In genomic region chr2:106363788-106364187, GRCh38 we compare ENCODE assay signal across 20 cellular contexts.
"Had no signal": no experiment of that assay in that cellular context is flagged by ENCODE, and none has a peak within 500 bp of the region (broad histone marks: within the 10 kb centered on the region; RNA-seq: fewer than 3 reads in every experiment).

No MANE protein-coding gene starts in this region.

- H3K4me3 Mint-ChIP-seq: activated naive CD8-positive, alpha-beta T cell treated with anti-CD3 and anti-CD28 coated beads, Interleukin-2, amount 10 ng/mL, durations not matched to agents 7 days and 5 days; mesothelial cell of epicardium; naive thymus-derived CD8-positive, alpha-beta T cell; neural progenitor cell; T-cell; T-helper 2 cell treated with Interferon-gamma antibody and Interleukin-4, amounts not matched to agents 5 μg/mL and 100 μg/mL, for 36 hours had no signal

- H3K9ac ChIP-seq: neural progenitor cell had no signal

- H3K4me3 ChIP-seq: left ventricle myocardium inferior, neural progenitor cell, stomach, uterus had no signal

- ATAC-seq: naive thymus-derived CD8-positive, alpha-beta T cell; T-cell had no signal

- H3K27ac ChIP-seq: left ventricle myocardium inferior, neural progenitor cell, stomach, uterus, VCaP had no signal

- H3K9me3 Mint-ChIP-seq: T-helper 2 cell treated with Interferon-gamma antibody and Interleukin-4, amounts not matched to agents 5 μg/mL and 100 μg/mL, for 36 hours had no signal

- H2AFZ ChIP-seq: neural progenitor cell had no signal

- H3K9me3 ChIP-seq: left ventricle myocardium inferior, stomach, uterus had no signal

- H3K4me2 ChIP-seq: neural progenitor cell had no signal

- H3K27ac Mint-ChIP-seq: activated naive CD8-positive, alpha-beta T cell treated with anti-CD3 and anti-CD28 coated beads, Interleukin-2, amount 10 ng/mL, durations not matched to agents 7 days and 5 days; mesothelial cell of epicardium; naive thymus-derived CD8-positive, alpha-beta T cell; neural progenitor cell; progenitor cell of endocrine pancreas; T-cell; T-helper 2 cell treated with Interferon-gamma antibody and Interleukin-4, amounts not matched to agents 5 μg/mL and 100 μg/mL, for 36 hours had no signal

- DNase-seq: activated CD4-positive, CD25-positive, alpha-beta regulatory T cell treated with anti-CD3 and anti-CD28 coated beads, Interleukin-2, amount 50 U/mL, for 72 hours; activated naive CD8-positive, alpha-beta T cell treated with anti-CD3 and anti-CD28 coated beads, Interleukin-2, amount 10 ng/mL, durations not matched to agents 7 days and 5 days; cortex of kidney; erythroblast; glutamatergic neuron; hippocampal formation; kidney glomerular epithelial cell; left ventricle myocardium inferior; naive thymus-derived CD8-positive, alpha-beta T cell; retina; stimulated activated CD4-positive, alpha-beta T cell treated with anti-CD3 and anti-CD28 coated beads, Interleukin-4, amount 100 ng/mL, for 1 hour; stomach; T-cell; trophoblast cell; uterus had no signal

- H3K4me1 ChIP-seq: left ventricle myocardium inferior, neural progenitor cell, uterus had no signal

- H3K36me3 Mint-ChIP-seq: mesothelial cell of epicardium, neural progenitor cell, T-cell had no signal

- H3K4me1 Mint-ChIP-seq: naive thymus-derived CD8-positive, alpha-beta T cell; T-cell had no signal

- H3K27me3 ChIP-seq: neural progenitor cell, stomach, uterus had no signal

- H3K27me3 Mint-ChIP-seq: progenitor cell of endocrine pancreas had no signal

- H3K36me3 ChIP-seq: left ventricle myocardium inferior, neural progenitor cell, stomach, uterus had no signal
